10 cellular contexts compared by ENCODE assay signal in the genomic region with DNA sequence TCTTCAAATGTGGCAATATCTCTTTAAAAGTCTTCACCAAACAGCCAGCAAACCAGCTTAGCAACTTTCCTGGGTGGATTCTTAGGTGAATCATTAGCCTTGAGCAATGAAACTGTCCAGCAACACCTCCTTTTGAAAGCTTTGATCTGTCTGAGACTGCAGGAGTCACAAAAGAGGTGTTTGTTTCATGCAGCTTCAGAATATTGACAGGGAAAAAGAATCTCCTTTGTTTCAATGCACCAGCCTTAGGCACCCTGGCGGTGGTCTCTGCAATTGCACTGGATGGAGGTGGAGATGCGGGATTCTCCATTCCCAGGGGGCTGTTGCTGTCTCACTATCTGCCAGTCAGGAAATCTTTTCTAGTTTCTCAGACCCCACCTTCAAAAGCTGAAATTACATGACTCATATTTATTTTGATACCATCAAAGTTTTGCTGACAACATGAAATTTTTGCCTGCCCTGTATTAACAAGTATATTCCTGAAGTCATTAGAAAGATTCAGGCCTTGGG.
DNase-seq lines count a peak whose midpoint lies in the region; ATAC-seq and TF ChIP-seq lines count a peak whose summit lies in the region.
"Had no signal": no experiment of that assay in that cellular context is flagged by ENCODE, and none has a peak within 500 bp of the region (broad histone marks: within the 10 kb centered on the region; RNA-seq: fewer than 3 reads in every experiment).

No MANE protein-coding gene starts in this region.

- H3K27me3 ChIP-seq in RWPE2 (ENCODE audit: insufficient read depth, poor library complexity, severe bottlenecking) = no peaks in the 10 kb centered on the region
- H3K27me3 ChIP-seq in kidney epithelial cell (ENCODE audit: control insufficient read depth, insufficient read depth, low read length) = no peaks in the 10 kb centered on the region

- no peaks in the 10 kb centered on the region for H3K36me3 Mint-ChIP-seq in immature natural killer cell

- H3K36me3 ChIP-seq in RWPE2 (ENCODE audit: low read depth) = no peaks in the 10 kb centered on the region
- no peaks in the 10 kb centered on the region for H3K36me3 ChIP-seq in kidney epithelial cell (ENCODE audit: control insufficient read depth, insufficient read depth, low read length)

- in situ Hi-C loops in Caki2 (cut with HindIII; ENCODE audit: low pct_unique_long_range_greater_than_20kb, low sequenced_read_pairs) = loop anchor here (25.0 kb wide), 1 partner anchor 270 kb away; no protein-coding TSS in a partner anchor

- H3K4me3 Mint-ChIP-seq in immature natural killer cell = no peak overlapping the region
- H3K4me3 Mint-ChIP-seq: dendritic cell treated with granulocyte-macrophage colony-stimulating factor and Interleukin-4, amounts not matched to agents 40 ng/mL and 50 ng/mL, for 4 days had no signal

- DNase-seq in Caki2 (ENCODE audit: low read depth) = peak; percentile 78
- DNase-seq in HEK293T (ENCODE audit: extremely low spot score) = peak; percentile 81
- DNase-seq in RWPE2 (ENCODE audit: low spot score) = peak; percentile 47
- peak; percentile 93 for DNase-seq in kidney epithelial cell (ENCODE audit: low read depth)
- no peak for DNase-seq in NCI-H1092 treated with DMSO at 0.1 percent for 48 hours (lab: John Stamatoyannopoulos, UW)
- DNase-seq in NCI-H2171 (lab: John Stamatoyannopoulos, UW) = no peak
- no peak for DNase-seq in immature natural killer cell
- DNase-seq in NCI-H1417 treated with DMSO at 0.1 percent for 48 hours (lab: John Stamatoyannopoulos, UW) = no peak
- DNase-seq: NCI-H524 treated with DMSO at 0.1 percent for 48 hours had no signal

- ATAC-seq in RWPE2 (ENCODE audit: low read depth) = peak; percentile 94

- H3K27me3 Mint-ChIP-seq in immature natural killer cell (ENCODE audit: low read depth in 3 of 3) = peaks cover 0 to 3% (median 0%) of the 10 kb centered on the region in 3 donors

- POLR2A ChIA-PET in HEK293T (lab: Yijun Ruan, JAX) = interaction anchor here (1.2 kb wide), 1 partner anchor 200 kb away, joined by 3 read pairs; the partner anchor contains the start of gene DSC3

- peak overlapping the region; percentile 74 for H3K27ac ChIP-seq in RWPE2 (ENCODE audit: poor library complexity, severe bottlenecking)

- H3K9me3 Mint-ChIP-seq in immature natural killer cell = peaks cover 0 to 31% (median 7%) of the 10 kb centered on the region in 6 donors
- H3K9me3 Mint-ChIP-seq: dendritic cell treated with granulocyte-macrophage colony-stimulating factor and Interleukin-4, amounts not matched to agents 40 ng/mL and 50 ng/mL, for 4 days had no signal

- H3K9me3 ChIP-seq in RWPE2 (ENCODE audit: severe bottlenecking) = no peaks in the 10 kb centered on the region

- TF ChIP-seq CTCF in RWPE2 (IDR thresholded peaks at IDR 0.05; ENCODE audit: poor library complexity, severe bottlenecking) (peak; percentile 85), kidney epithelial cell (IDR thresholded peaks at IDR 0.05; ENCODE audit: insufficient read depth, low read length, poor library complexity, severe bottlenecking) (peak; percentile 85)

- peaks cover 46% of the 10 kb centered on the region for H3K4me1 ChIP-seq in RWPE2 (ENCODE audit: insufficient read depth, poor library complexity, severe bottlenecking)

- no peaks in the 10 kb centered on the region for H3K4me1 Mint-ChIP-seq in immature natural killer cell

- H3K27ac Mint-ChIP-seq in immature natural killer cell = no peak overlapping the region
- H3K27ac Mint-ChIP-seq: dendritic cell treated with granulocyte-macrophage colony-stimulating factor and Interleukin-4, amounts not matched to agents 40 ng/mL and 50 ng/mL, for 4 days had no signal

- CTCF ChIA-PET in HEK293T (lab: Yijun Ruan, JAX) = interaction anchor here (0.6 to 3.4 kb wide), 18 partner anchors 9 to 245 kb away, joined by 3 to 14 read pairs (median 4); no protein-coding TSS in a partner anchor

- H3K4me3 ChIP-seq in RWPE2 (ENCODE audit: severe bottlenecking) (no peak overlapping the region), kidney epithelial cell (ENCODE audit: low read depth, low read length) (no peak overlapping the region)

TF ChIP-seq in HEK293T, 16 proteins besides CTCF, POLR2A, EP300 and RAD21:
- no peak for TF ChIP-seq FOXK2 (IDR thresholded peaks at IDR 0.05)
- TF ChIP-seq HDGF (IDR thresholded peaks at IDR 0.05; ENCODE audit: borderline replicate concordance) = no peak
- TF ChIP-seq ELF4 (IDR thresholded peaks at IDR 0.05) = no peak
- TF ChIP-seq LEF1 (IDR thresholded peaks at IDR 0.05; ENCODE audit: borderline replicate concordance) = no peak
- TF ChIP-seq L3MBTL2 (conservative IDR thresholded peaks at IDR 0.05) = no peak
- no peak for TF ChIP-seq SUZ12 (IDR thresholded peaks at IDR 0.05)
- no peak for TF ChIP-seq CTBP1 (IDR thresholded peaks at IDR 0.05; ENCODE audit: borderline replicate concordance)
TF ChIP-seq in HEK293T: peak in this region for 0.

Comparison
In these comparisons a context has a peak if more than half of its experiments do, and no peak if none do; other contexts are left out.
1. DNase-seq: peak in Caki2 (single experiment), HEK293T (single experiment), RWPE2 (single experiment) and kidney epithelial cell (single experiment); none in NCI-H1092 treated with DMSO at 0.1 percent for 48 hours (single experiment), NCI-H2171 (single experiment), immature natural killer cell (0 of 3) and NCI-H1417 treated with DMSO at 0.1 percent for 48 hours (single experiment).